10 cellular contexts compared by ENCODE assay signal in genomic region chr14:54570651-54571415, GRCh38. TPM values are rescaled to one million over a fixed set of nuclear protein-coding genes. Genes with fewer than 3 reads are reported as not detected.
DNase-seq lines count a peak whose midpoint lies in the region; ATAC-seq and TF ChIP-seq lines count a peak whose summit lies in the region.
"Had no signal": no experiment of that assay in that cellular context is flagged by ENCODE, and none has a peak within 500 bp of the region (broad histone marks: within the 10 kb centered on the region; RNA-seq: fewer than 3 reads in every experiment).

No MANE protein-coding gene starts in this region.

- H3K36me3 ChIP-seq in osteoblast (ENCODE audit: insufficient read depth, low read length) (peaks cover 13% of the 10 kb centered on the region), lower lobe of right lung (no peaks in the 10 kb centered on the region)

- H3K79me2 ChIP-seq in osteoblast (ENCODE audit: insufficient read depth, low read length) = peaks cover 81% of the 10 kb centered on the region

- H3K4me2 ChIP-seq in osteoblast (ENCODE audit: insufficient read depth, low read length) = peak overlapping the region; percentile 93

- H2AFZ ChIP-seq in osteoblast (ENCODE audit: low read length) = no peak overlapping the region

- no peaks in the 10 kb centered on the region for H3K9me3 ChIP-seq in osteoblast (ENCODE audit: low read depth, low read length)
- H3K9me3 ChIP-seq in lower lobe of right lung = peaks cover 5% of the 10 kb centered on the region

- TF ChIP-seq CTCF in AG09309 (IDR thresholded peaks at IDR 0.05; ENCODE audit: control insufficient read depth, insufficient read depth, low read depth, low read length, missing control alignments) (no peak), osteoblast (IDR thresholded peaks at IDR 0.05; ENCODE audit: extremely low read depth, low read depth, low read length) (no peak), lower lobe of right lung (IDR thresholded peaks at IDR 0.05) (no peak)

- H3K4me3 ChIP-seq in AG09309 (ENCODE audit: control insufficient read depth, low read depth, low read length) = no peak overlapping the region
- H3K4me3 ChIP-seq in osteoblast (ENCODE audit: insufficient read depth, low read length) = no peak overlapping the region
- no peak overlapping the region for H3K4me3 ChIP-seq in lower lobe of right lung

- H3K27ac ChIP-seq in osteoblast (ENCODE audit: low read depth, low read length) (peak overlapping the region; percentile 81), lower lobe of right lung (no peak overlapping the region)

- H3K27me3 ChIP-seq in osteoblast (ENCODE audit: insufficient read depth, low read length) (no peaks in the 10 kb centered on the region), lower lobe of right lung (ENCODE audit: low read depth) (no peaks in the 10 kb centered on the region)

- intact Hi-C loops in lower lobe of right lung (cut with DNase I) = no loop called here

- H4K20me1 ChIP-seq in osteoblast (ENCODE audit: insufficient read depth, low read length) = peaks cover 13% of the 10 kb centered on the region

- H3K4me1 ChIP-seq in osteoblast (ENCODE audit: insufficient read depth, low read length) (peaks cover 28% of the 10 kb centered on the region), lower lobe of right lung (peaks cover 25% of the 10 kb centered on the region)

- DNase-seq in AG09309 (ENCODE audit: low read depth) (peak; percentile 70), M059J (ENCODE audit: low read depth) (peak; percentile 83), epidermal melanocyte (ENCODE audit: insufficient read length, low spot score) (peak; percentile 61), osteoblast (ENCODE audit: insufficient read length, low spot score, missing footprints) (peak; percentile 82), NCI-H1436 treated with DMSO at 0.1 percent for 48 hours (lab: John Stamatoyannopoulos, UW) (no peak), NCI-H2171 treated with DMSO at 0.1 percent for 48 hours (lab: John Stamatoyannopoulos, UW) (no peak), lower lobe of right lung (no peak)
- DNase-seq: Calu3, nucleus accumbens had no signal

- ATAC-seq in HG03025 (IDR thresholded peaks at IDR 0.05; ENCODE audit: low FRiP score, unreplicated experiment) (no peak), lower lobe of right lung (no peak)

RNA-seq across cellular contexts. Expression of gene SAMD4A, which starts 3.9 kb away (rescaled TPM):
- 3.8 and 7.7 TPM in 2 replicates for total RNA-seq in M059J (2014; rRNA removed; shearing (Covaris generic))
- total RNA-seq in osteoblast = 26.1 and 28.3 TPM in 2 replicates
- 30.6 TPM for total RNA-seq in lower lobe of right lung

Comparison
In these comparisons a context has a peak if more than half of its experiments do, and no peak if none do; other contexts are left out.
1. DNase-seq: peak in AG09309 (single experiment), M059J (single experiment), epidermal melanocyte (single experiment) and osteoblast (single experiment); none in NCI-H1436 treated with DMSO at 0.1 percent for 48 hours (single experiment), NCI-H2171 treated with DMSO at 0.1 percent for 48 hours (single experiment) and lower lobe of right lung (single experiment).